Comparison of ENCODE assay signal across 8 cellular contexts in genomic region chr18:11980555-11981382, GRCh38. TPM values are rescaled to one million over a fixed set of nuclear protein-coding genes. Genes with fewer than 3 reads are reported as not detected.
DNase-seq lines count a peak whose midpoint lies in the region; ATAC-seq, FAIRE-seq and TF ChIP-seq lines count a peak whose summit lies in the region.

No MANE protein-coding gene starts in this region.

- H3K27ac ChIP-seq in astrocyte (ENCODE audit: low read depth, low read length), result peak overlapping the region; percentile 66
- H3K27ac ChIP-seq in rectal smooth muscle tissue (ENCODE audit: low read depth, low read length), result peak overlapping the region; percentile 90
- H3K27ac ChIP-seq in aorta (ENCODE audit: low read depth in 1 of 2, low read length in 2 of 2), result peak overlapping the region; percentile 85 to 87

- peaks cover 3% of the 10 kb centered on the region for H3K4me1 Mint-ChIP-seq in astrocyte (ENCODE audit: low read depth, unreplicated experiment)

- peak; percentile 69 for DNase-seq in NCI-H1694 treated with DMSO at 0.1 percent for 48 hours (lab: John Stamatoyannopoulos, UW)
- peak; percentile 94 for DNase-seq in T-helper 22 cell (ENCODE audit: low read depth)
- peak; percentile 93 for DNase-seq in astrocyte (ENCODE audit: low read depth)
- DNase-seq in hepatic stellate cell (ENCODE audit: low spot score), result peak; percentile 90
- peak; percentile 98 to 99 for DNase-seq in aorta

- H3K36me3 ChIP-seq in astrocyte (ENCODE audit: insufficient read depth, low read length), result no peaks in the 10 kb centered on the region
- H3K36me3 ChIP-seq in rectal smooth muscle tissue (ENCODE audit: control insufficient read depth, insufficient read depth, low read length), result no peaks in the 10 kb centered on the region
- no peaks in the 10 kb centered on the region for H3K36me3 ChIP-seq in aorta (ENCODE audit: control insufficient read depth in 1 of 2, insufficient read depth in 2 of 2, low read length in 1 of 2)

- intact Hi-C loops in aorta (cut with DNase I), result loop anchor here (1.0 to 10.0 kb wide), 3 partner anchors 33 to 54 kb away; no protein-coding TSS in a partner anchor

- no peaks in the 10 kb centered on the region for H3K36me3 Mint-ChIP-seq in astrocyte (ENCODE audit: low read depth, unreplicated experiment)

- ATAC-seq in GM18499 (IDR thresholded peaks at IDR 0.05; ENCODE audit: insufficient read depth, unreplicated experiment) (peak; percentile 76), HG02885 (IDR thresholded peaks at IDR 0.05; ENCODE audit: poor library complexity, unreplicated experiment) (peak; percentile 88), aorta (ENCODE audit: low FRiP score) (peak; percentile 97)

- H3K9ac ChIP-seq in astrocyte (ENCODE audit: low read length), result peak overlapping the region; percentile 77
- peak overlapping the region; percentile 7 for H3K9ac ChIP-seq in rectal smooth muscle tissue (ENCODE audit: low read length)

- peak overlapping the region; percentile 98 for H2AFZ ChIP-seq in astrocyte (ENCODE audit: low read depth, low read length)

- no peaks in the 10 kb centered on the region for H3K79me2 ChIP-seq in astrocyte (ENCODE audit: insufficient read depth, low read length)

- peaks cover 5% of the 10 kb centered on the region for H3K27me3 ChIP-seq in astrocyte (ENCODE audit: insufficient read depth, low read length)
- no peaks in the 10 kb centered on the region for H3K27me3 ChIP-seq in rectal smooth muscle tissue (ENCODE audit: control insufficient read depth, insufficient read depth, low read length)
- H3K27me3 ChIP-seq in aorta (ENCODE audit: control insufficient read depth in 1 of 2, insufficient read depth in 2 of 2, low read length in 1 of 2), result peaks cover 0 to 1% of the 10 kb centered on the region in 2 donors

- H3K27ac Mint-ChIP-seq in astrocyte (ENCODE audit: unreplicated experiment), result peak overlapping the region; percentile 64

- H3K9me3 ChIP-seq in astrocyte (ENCODE audit: insufficient read depth, low read depth, low read length) (no peaks in the 10 kb centered on the region), aorta (ENCODE audit: control insufficient read depth, low read length) (no peaks in the 10 kb centered on the region)

- peak overlapping the region; percentile 83 for H3K4me3 Mint-ChIP-seq in astrocyte (ENCODE audit: unreplicated experiment)

- no peaks in the 10 kb centered on the region for H3K4me1 ChIP-seq in astrocyte (ENCODE audit: insufficient read depth, low read length)
- peaks cover 8% of the 10 kb centered on the region for H3K4me1 ChIP-seq in rectal smooth muscle tissue (ENCODE audit: control insufficient read depth, insufficient read depth, low read length)
- H3K4me1 ChIP-seq in aorta (ENCODE audit: control insufficient read depth in 1 of 2, insufficient read depth in 2 of 2, low read length in 2 of 2), result no peaks in the 10 kb centered on the region

- peaks cover 8% of the 10 kb centered on the region for H3K27me3 Mint-ChIP-seq in astrocyte (ENCODE audit: low read depth, unreplicated experiment)

- no peak for FAIRE-seq in astrocyte (lab: Jason Lieb, UNC)

- WGBS in aorta, 2 donors, result 0 to 1% methylated on average over 72 to 91 of the region's 91 CpGs

- no peaks in the 10 kb centered on the region for H4K20me1 ChIP-seq in astrocyte (ENCODE audit: insufficient read depth, low read length)

- no peaks in the 10 kb centered on the region for H3K9me3 Mint-ChIP-seq in astrocyte (ENCODE audit: unreplicated experiment)

- H3K4me3 ChIP-seq in astrocyte (ENCODE audit: insufficient read depth, low read depth, low read length), result peak overlapping the region; percentile 51
- H3K4me3 ChIP-seq in rectal smooth muscle tissue (ENCODE audit: low read length), result peak overlapping the region; percentile 69
- H3K4me3 ChIP-seq in aorta (ENCODE audit: low read length in 2 of 2), result peak overlapping the region; percentile 75 to 96

- no peak for TF ChIP-seq CTCF in astrocyte (IDR thresholded peaks at IDR 0.05; ENCODE audit: insufficient read depth, low read depth, low read length)

- H3K4me2 ChIP-seq in astrocyte (ENCODE audit: low read length), result peak overlapping the region; percentile 84

RNA-seq across cellular contexts. Expression of gene IMPA2, which starts 0.5 kb away (rescaled TPM):
- 4.1 and 4.8 TPM in 2 replicates for total RNA-seq in astrocyte
- total RNA-seq in aorta, result 10 to 100 TPM; 14.1 to 19.9 TPM
- 10 to 100 TPM in 1 of 2 donors, 1 to 10 TPM in 1; 7.9 to 14.2 TPM for polyA plus RNA-seq in aorta

Comparison
In these comparisons a context has a peak if more than half of its experiments do, and no peak if none do; other contexts are left out.
1. Peak in every context shown above with its lines: DNase-seq, ATAC-seq, H3K4me3 ChIP-seq and H3K27ac ChIP-seq.